8 cellular contexts compared by ENCODE assay signal in the genomic region with DNA sequence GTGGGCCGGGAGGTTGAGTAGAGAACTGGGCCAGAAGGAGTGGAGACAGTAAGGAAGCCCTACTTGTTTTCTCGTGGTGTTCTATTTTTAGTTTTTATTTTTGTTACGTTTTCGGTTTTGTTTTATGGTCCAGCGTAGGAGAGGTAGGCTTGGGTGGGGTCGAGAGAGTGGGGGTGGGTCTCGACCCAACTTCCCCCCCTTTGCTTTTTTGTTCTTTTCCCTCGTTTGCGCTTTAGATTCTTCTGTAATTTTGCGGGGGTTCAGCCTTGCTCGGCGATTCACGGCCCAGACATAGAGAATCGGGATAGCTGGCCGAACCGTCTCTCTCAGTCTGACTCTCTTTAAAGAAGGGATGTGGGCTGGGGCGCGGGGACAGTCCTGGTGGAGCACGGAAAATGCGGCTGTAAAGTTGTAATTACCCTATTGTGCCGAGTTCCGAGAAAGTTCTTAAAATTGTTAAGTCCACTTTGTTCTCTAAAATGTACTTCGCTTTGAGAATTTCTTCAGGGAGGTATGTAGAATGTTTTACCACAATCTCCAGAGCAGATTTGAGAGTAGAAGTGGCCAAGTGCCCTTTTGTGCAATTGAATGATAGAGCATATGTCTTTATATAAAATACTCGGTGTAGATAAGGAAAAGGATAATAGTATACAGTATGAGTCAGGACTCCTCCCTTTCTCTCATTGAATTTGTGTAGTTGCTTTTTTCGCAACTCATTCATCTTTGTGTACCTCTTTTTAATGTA. TPM values are rescaled to one million over a fixed set of nuclear protein-coding genes. Genes with fewer than 3 reads are reported as not detected.
DNase-seq lines count a peak whose midpoint lies in the region; ATAC-seq, FAIRE-seq and TF ChIP-seq lines count a peak whose summit lies in the region.

No MANE protein-coding gene starts in this region.

- H3K36me3 ChIP-seq in SJSA1, result peaks cover 27% of the 10 kb centered on the region
- H3K36me3 ChIP-seq in iPS-15b (ENCODE audit: control insufficient read depth, insufficient read depth, low read length), result no peaks in the 10 kb centered on the region

- intact Hi-C loops in sciatic nerve (cut with DNase I), result no loop called here

- no peak for TF ChIP-seq CTCF in astrocyte of the cerebellum (IDR thresholded peaks at IDR 0.05; ENCODE audit: low read depth, low read length, missing control alignments)

- H3K4me3 ChIP-seq in SJSA1 (peak overlapping the region; percentile 74), astrocyte of the cerebellum (ENCODE audit: low read depth, low read length) (peak overlapping the region; percentile 80), iPS-15b (ENCODE audit: low read depth, low read length) (peak overlapping the region; percentile 97)

- H3K27me3 ChIP-seq in SJSA1 (replicated peaks), result no peaks in the 10 kb centered on the region
- no peaks in the 10 kb centered on the region for H3K27me3 ChIP-seq in iPS-15b (ENCODE audit: control insufficient read depth, insufficient read depth, low read length)

- no peaks in the 10 kb centered on the region for H3K9me3 ChIP-seq in SJSA1 (replicated peaks)
- no peaks in the 10 kb centered on the region for H3K9me3 ChIP-seq in iPS-15b (ENCODE audit: control insufficient read depth, insufficient read depth, low read length)

- in situ Hi-C loops in astrocyte of the cerebellum (cut with HindIII; ENCODE audit: low sequenced_read_pairs), result no loop called here

- H3K27ac ChIP-seq in SJSA1, result peak overlapping the region; percentile 96

- no peak for FAIRE-seq in GM19239 (lab: Jason Lieb, UNC)

- ATAC-seq in GM19035 (IDR thresholded peaks at IDR 0.05; ENCODE audit: unreplicated experiment) (peak; percentile 10), HG03342 (IDR thresholded peaks at IDR 0.05; ENCODE audit: unreplicated experiment) (peak; percentile 19), sciatic nerve (peak; percentile 10)

- peak; percentile 30 for DNase-seq in AG20443 (ENCODE audit: low spot score)
- peak; percentile 43 to 59 for DNase-seq in SJSA1 (ENCODE audit: low read depth in 1 of 2, low spot score in 2 of 2)
- no peak for DNase-seq in astrocyte of the cerebellum (ENCODE audit: low read depth)
- DNase-seq in sciatic nerve (ENCODE audit: low spot score), result peak; percentile 62
- DNase-seq in GM19239 (ENCODE audit: insufficient read length, low spot score), result no peak

- peaks cover 32% of the 10 kb centered on the region for H3K4me1 ChIP-seq in SJSA1 (replicated peaks)
- peaks cover 2% of the 10 kb centered on the region for H3K4me1 ChIP-seq in iPS-15b (ENCODE audit: control insufficient read depth, insufficient read depth, low read length)

- peak overlapping the region; percentile 82 for H3K9ac ChIP-seq in iPS-15b (ENCODE audit: low read depth, low read length)

RNA-seq across cellular contexts. Expression of gene DMTF1, which starts 0.8 kb away (rescaled TPM):
- 40.2 and 52.1 TPM in 2 replicates for total RNA-seq in SJSA1 (2014; rRNA removed; shearing (Covaris generic))
- 147 TPM for total RNA-seq in sciatic nerve

Comparison
In these comparisons a context has a peak if more than half of its experiments do, and no peak if none do; other contexts are left out.
1. DNase-seq: peak in AG20443 (single experiment), SJSA1 (2 of 2) and sciatic nerve (single experiment); none in astrocyte of the cerebellum (single experiment) and GM19239 (single experiment).
2. Peak in every context shown above with its lines, with median percentiles within 50 percentile points of each other: ATAC-seq and H3K4me3 ChIP-seq.